ENCODE assay signal across 1 cellular context in the genomic region with DNA sequence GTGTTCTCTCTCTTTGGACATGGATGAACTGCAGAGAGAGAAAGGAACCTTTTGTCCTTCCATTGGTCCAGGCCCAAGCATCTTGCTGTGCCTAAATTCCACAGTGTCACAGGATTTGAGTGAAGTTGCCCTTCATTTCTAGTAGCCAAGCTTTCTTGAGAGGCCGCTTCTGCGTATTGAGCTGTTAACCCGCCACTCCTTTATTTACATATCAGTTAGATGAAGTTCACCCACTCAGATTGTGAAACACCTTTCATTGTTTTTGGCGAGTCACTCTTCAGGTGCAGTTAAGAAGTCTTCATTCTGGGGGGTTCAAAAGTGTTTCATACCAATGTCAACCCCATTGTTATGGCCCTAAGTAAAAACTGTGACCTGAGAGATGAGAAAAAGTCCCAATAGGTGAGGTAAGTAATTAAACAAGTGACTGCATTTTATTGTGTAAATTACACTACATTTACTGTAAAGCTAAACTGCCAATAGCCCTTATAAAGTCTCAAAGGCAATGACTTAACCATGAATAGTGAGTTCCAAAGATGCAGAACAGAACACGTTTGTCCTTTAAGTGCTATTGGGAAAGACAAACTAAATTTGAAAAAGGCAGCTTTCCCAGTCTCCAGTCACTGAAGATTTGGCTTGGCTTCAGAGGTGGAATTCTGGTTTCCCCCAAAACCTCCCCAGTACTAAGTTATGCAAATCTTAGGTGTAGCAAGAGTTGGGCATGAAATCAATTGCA.
TF ChIP-seq lines count a peak whose summit lies in the region.

No MANE protein-coding gene starts in this region.

TF ChIP-seq in GM23338, 12 proteins besides CTCF, POLR2A, EP300 and RAD21:
- TF ChIP-seq, protein P1, sequence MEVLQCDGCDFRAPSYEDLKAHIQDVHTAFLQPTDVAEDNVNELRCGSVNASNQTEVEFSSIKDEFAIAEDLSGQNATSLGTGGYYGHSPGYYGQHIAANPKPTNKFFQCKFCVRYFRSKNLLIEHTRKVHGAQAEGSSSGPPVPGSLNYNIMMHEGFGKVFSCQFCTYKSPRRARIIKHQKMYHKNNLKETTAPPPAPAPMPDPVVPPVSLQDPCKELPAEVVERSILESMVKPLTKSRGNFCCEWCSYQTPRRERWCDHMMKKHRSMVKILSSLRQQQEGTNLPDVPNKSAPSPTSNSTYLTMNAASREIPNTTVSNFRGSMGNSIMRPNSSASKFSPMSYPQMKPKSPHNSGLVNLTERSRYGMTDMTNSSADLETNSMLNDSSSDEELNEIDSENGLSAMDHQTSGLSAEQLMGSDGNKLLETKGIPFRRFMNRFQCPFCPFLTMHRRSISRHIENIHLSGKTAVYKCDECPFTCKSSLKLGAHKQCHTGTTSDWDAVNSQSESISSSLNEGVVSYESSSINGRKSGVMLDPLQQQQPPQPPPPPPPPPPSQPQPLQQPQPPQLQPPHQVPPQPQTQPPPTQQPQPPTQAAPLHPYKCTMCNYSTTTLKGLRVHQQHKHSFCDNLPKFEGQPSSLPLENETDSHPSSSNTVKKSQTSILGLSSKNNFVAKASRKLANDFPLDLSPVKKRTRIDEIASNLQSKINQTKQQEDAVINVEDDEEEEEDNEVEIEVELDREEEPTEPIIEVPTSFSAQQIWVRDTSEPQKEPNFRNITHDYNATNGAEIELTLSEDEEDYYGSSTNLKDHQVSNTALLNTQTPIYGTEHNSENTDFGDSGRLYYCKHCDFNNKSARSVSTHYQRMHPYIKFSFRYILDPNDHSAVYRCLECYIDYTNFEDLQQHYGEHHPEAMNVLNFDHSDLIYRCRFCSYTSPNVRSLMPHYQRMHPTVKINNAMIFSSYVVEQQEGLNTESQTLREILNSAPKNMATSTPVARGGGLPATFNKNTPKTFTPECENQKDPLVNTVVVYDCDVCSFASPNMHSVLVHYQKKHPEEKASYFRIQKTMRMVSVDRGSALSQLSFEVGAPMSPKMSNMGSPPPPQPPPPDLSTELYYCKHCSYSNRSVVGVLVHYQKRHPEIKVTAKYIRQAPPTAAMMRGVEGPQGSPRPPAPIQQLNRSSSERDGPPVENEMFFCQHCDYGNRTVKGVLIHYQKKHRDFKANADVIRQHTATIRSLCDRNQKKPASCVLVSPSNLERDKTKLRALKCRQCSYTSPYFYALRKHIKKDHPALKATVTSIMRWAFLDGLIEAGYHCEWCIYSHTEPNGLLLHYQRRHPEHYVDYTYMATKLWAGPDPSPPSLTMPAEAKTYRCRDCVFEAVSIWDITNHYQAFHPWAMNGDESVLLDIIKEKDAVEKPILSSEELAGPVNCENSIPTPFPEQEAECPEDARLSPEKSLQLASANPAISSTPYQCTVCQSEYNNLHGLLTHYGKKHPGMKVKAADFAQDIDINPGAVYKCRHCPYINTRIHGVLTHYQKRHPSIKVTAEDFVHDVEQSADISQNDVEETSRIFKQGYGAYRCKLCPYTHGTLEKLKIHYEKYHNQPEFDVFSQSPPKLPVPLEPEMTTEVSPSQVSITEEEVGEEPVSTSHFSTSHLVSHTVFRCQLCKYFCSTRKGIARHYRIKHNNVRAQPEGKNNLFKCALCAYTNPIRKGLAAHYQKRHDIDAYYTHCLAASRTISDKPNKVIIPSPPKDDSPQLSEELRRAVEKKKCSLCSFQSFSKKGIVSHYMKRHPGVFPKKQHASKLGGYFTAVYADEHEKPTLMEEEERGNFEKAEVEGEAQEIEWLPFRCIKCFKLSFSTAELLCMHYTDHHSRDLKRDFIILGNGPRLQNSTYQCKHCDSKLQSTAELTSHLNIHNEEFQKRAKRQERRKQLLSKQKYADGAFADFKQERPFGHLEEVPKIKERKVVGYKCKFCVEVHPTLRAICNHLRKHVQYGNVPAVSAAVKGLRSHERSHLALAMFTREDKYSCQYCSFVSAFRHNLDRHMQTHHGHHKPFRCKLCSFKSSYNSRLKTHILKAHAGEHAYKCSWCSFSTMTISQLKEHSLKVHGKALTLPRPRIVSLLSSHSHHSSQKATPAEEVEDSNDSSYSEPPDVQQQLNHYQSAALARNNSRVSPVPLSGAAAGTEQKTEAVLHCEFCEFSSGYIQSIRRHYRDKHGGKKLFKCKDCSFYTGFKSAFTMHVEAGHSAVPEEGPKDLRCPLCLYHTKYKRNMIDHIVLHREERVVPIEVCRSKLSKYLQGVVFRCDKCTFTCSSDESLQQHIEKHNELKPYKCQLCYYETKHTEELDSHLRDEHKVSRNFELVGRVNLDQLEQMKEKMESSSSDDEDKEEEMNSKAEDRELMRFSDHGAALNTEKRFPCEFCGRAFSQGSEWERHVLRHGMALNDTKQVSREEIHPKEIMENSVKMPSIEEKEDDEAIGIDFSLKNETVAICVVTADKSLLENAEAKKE (CRISPR knock-in tag; IDR thresholded peaks at IDR 0.05) = no peak
- TF ChIP-seq REST (IDR thresholded peaks at IDR 0.05; ENCODE audit: unreplicated experiment) (no peak), EZH2phosphoT487 (IDR thresholded peaks at IDR 0.05; ENCODE audit: unreplicated experiment) (no peak), ZNF114 (CRISPR knock-in tag; IDR thresholded peaks at IDR 0.05) (no peak), POLR2AphosphoS5 (IDR thresholded peaks at IDR 0.05; ENCODE audit: low read depth) (no peak), ZNF331 (CRISPR knock-in tag; IDR thresholded peaks at IDR 0.05; ENCODE audit: low read depth) (no peak), EZH2 (IDR thresholded peaks at IDR 0.05; ENCODE audit: low read depth, unreplicated experiment) (no peak), JUNB (IDR thresholded peaks at IDR 0.05; ENCODE audit: unreplicated experiment) (no peak), CREB1 (CRISPR knock-in tag; IDR thresholded peaks at IDR 0.05; ENCODE audit: low read depth) (no peak), STAT1 (IDR thresholded peaks at IDR 0.05; ENCODE audit: unreplicated experiment) (no peak), NANOG (IDR thresholded peaks at IDR 0.05; ENCODE audit: borderline replicate concordance) (no peak), ETS1 (IDR thresholded peaks at IDR 0.05) (no peak)
